2 cellular contexts compared by ENCODE assay signal in genomic region chr1:64487061-64487460, GRCh38.
TF ChIP-seq lines count a peak whose summit lies in the region.

No MANE protein-coding gene starts in this region.

TF ChIP-seq in SK-N-SH, 30 proteins besides CTCF, POLR2A, EP300 and RAD21 (continued from another document):
- TF ChIP-seq TAF1 (IDR thresholded peaks at IDR 0.05; ENCODE audit: borderline replicate concordance, low read depth, low read length), result no peak
- TF ChIP-seq, protein P1, sequence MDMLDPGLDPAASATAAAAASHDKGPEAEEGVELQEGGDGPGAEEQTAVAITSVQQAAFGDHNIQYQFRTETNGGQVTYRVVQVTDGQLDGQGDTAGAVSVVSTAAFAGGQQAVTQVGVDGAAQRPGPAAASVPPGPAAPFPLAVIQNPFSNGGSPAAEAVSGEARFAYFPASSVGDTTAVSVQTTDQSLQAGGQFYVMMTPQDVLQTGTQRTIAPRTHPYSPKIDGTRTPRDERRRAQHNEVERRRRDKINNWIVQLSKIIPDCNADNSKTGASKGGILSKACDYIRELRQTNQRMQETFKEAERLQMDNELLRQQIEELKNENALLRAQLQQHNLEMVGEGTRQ (IDR thresholded peaks at IDR 0.05; ENCODE audit: borderline replicate concordance, low read depth, low read length), result no peak
- TF ChIP-seq IRF3 (IDR thresholded peaks at IDR 0.05; ENCODE audit: low read depth, low read length), result no peak
- no peak for TF ChIP-seq SMC3 (IDR thresholded peaks at IDR 0.05; ENCODE audit: low read depth, low read length)

TF ChIP-seq in SK-N-SH treated with all-trans-retinoic acid at 6 μM for 48 hours, 23 proteins besides CTCF, POLR2A, EP300 and RAD21 (continued from another document):
- TF ChIP-seq CSRNP3 (CRISPR knock-in tag; IDR thresholded peaks at IDR 0.05) (no peak), ESRRG (CRISPR knock-in tag; IDR thresholded peaks at IDR 0.05) (no peak), BACH2 (CRISPR knock-in tag; IDR thresholded peaks at IDR 0.05; ENCODE audit: borderline replicate concordance) (no peak)
- TF ChIP-seq, protein P2, sequence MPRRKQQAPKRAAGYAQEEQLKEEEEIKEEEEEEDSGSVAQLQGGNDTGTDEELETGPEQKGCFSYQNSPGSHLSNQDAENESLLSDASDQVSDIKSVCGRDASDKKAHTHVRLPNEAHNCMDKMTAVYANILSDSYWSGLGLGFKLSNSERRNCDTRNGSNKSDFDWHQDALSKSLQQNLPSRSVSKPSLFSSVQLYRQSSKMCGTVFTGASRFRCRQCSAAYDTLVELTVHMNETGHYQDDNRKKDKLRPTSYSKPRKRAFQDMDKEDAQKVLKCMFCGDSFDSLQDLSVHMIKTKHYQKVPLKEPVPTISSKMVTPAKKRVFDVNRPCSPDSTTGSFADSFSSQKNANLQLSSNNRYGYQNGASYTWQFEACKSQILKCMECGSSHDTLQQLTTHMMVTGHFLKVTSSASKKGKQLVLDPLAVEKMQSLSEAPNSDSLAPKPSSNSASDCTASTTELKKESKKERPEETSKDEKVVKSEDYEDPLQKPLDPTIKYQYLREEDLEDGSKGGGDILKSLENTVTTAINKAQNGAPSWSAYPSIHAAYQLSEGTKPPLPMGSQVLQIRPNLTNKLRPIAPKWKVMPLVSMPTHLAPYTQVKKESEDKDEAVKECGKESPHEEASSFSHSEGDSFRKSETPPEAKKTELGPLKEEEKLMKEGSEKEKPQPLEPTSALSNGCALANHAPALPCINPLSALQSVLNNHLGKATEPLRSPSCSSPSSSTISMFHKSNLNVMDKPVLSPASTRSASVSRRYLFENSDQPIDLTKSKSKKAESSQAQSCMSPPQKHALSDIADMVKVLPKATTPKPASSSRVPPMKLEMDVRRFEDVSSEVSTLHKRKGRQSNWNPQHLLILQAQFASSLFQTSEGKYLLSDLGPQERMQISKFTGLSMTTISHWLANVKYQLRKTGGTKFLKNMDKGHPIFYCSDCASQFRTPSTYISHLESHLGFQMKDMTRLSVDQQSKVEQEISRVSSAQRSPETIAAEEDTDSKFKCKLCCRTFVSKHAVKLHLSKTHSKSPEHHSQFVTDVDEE (CRISPR knock-in tag; IDR thresholded peaks at IDR 0.05), result no peak
TF ChIP-seq in SK-N-SH treated with all-trans-retinoic acid at 6 μM for 48 hours: peak in this region for 0.
